In genomic region chr20:51371720-51372119, GRCh38 we compare ENCODE assay signal across 1 cellular context.
TF ChIP-seq lines count a peak whose summit lies in the region.

No MANE protein-coding gene starts in this region.

TF ChIP-seq in IMR-90, 13 proteins besides CTCF, POLR2A, EP300 and RAD21:
- TF ChIP-seq RCOR1 (IDR thresholded peaks at IDR 0.05; ENCODE audit: insufficient replicate concordance, low read length) (no peak), MXI1 (IDR thresholded peaks at IDR 0.05; ENCODE audit: borderline replicate concordance, low read depth, low read length) (no peak), NFE2L2 (IDR thresholded peaks at IDR 0.05; ENCODE audit: low read depth, low read length) (no peak), FOS (IDR thresholded peaks at IDR 0.05; ENCODE audit: low read depth, low read length) (no peak), SMC3 (IDR thresholded peaks at IDR 0.05; ENCODE audit: low read depth, low read length) (no peak)
